ENCODE assay signal across 7 cellular contexts in the genomic region with DNA sequence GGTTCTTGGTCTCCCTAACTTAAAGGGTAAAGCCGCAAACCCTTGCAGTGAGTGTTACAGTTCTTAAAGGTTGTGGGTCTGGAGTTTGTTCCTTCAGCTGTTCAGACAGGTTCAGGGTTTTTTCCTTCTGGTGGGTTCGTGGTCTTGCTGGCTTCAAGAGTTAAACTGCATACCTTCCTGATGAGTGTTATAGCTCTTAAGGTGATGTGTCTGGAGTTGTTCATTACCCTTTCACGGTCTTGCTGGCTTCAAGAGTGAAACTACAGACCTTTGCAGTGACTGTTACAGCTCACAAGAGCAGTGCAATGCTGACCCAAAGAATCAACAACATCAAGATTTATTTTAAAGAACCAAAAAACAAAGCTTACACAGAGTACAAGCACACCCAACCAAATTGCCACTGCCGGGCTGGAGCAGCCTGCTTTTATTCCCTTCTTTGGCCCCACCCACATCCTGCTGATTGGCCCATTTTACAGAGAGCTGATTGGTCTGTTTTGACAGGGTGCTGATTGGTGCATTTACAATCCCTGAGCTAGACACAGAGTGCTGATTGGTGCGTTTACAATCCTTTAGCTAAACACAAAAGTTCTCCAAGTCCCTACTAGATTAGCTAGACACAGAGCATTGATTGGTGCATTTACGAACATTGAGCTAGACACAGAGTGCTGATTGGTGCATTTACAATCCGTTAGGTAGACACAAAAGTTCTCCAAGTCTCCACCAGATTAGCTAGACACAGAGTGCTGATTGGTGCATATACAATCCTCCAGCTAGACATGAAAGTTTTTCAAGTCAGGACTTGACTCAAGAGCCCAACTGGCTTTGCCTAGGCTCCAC.
A peak's percentile ranks its signal among the peaks of the same experiment; 100 is the strongest.
DNase-seq lines count a peak whose midpoint lies in the region; ATAC-seq, FAIRE-seq and TF ChIP-seq lines count a peak whose summit lies in the region.
"Not testable (repeated sequence)": the region's sequence is repeated elsewhere in the genome, so short reads cannot be mapped to it uniquely, and the experiment has no call there.

No MANE protein-coding gene starts in this region.

- not testable (repeated sequence) for H3K4me3 Mint-ChIP-seq in WTC11; activated naive CD8-positive, alpha-beta T cell treated with anti-CD3 and anti-CD28 coated beads, Interleukin-2, amount 50 U/mL, for 24 hours

- TF ChIP-seq CTCF in DND-41 (IDR thresholded peaks at IDR 0.05; ENCODE audit: borderline replicate concordance, extremely low read depth, low read length, poor library complexity, severe bottlenecking); WTC11 (IDR thresholded peaks at IDR 0.05); kidney epithelial cell (IDR thresholded peaks at IDR 0.05; ENCODE audit: insufficient read depth, low read length, poor library complexity, severe bottlenecking): not testable (repeated sequence)
- peak in 1 of 3 experiments; percentile 35; a peak in 2 of 4 replicates for TF ChIP-seq CTCF in H1 (IDR thresholded peaks at IDR 0.05; ENCODE audit: control extremely low read depth in 1 of 3, insufficient read depth in 1 of 3, low read depth in 1 of 3, low read length in 3 of 3)

- not testable (repeated sequence) for H3K4me1 ChIP-seq in DND-41 (ENCODE audit: insufficient read depth, low read length); H1 (replicated peaks in 1 of 4; ENCODE audit: control insufficient read depth in 3 of 4, insufficient read depth in 4 of 4, low read length in 3 of 4)

- not testable (repeated sequence) for H3K79me1 ChIP-seq in H1 (ENCODE audit: low read depth, low read length)

- H3K4ac ChIP-seq in H1 (replicated peaks; ENCODE audit: insufficient read length, low read depth, low read length) = not testable (repeated sequence)

- H4K8ac ChIP-seq in H1 (ENCODE audit: extremely low read depth, insufficient read depth, low read length) = not testable (repeated sequence)

- H3K27ac Mint-ChIP-seq in WTC11 = not testable (repeated sequence)
- H3K27ac Mint-ChIP-seq in activated naive CD8-positive, alpha-beta T cell treated with anti-CD3 and anti-CD28 coated beads, Interleukin-2, amount 50 U/mL, for 24 hours = peak overlapping the region; percentile 72

- DNase-seq in DND-41; WTC11 (ENCODE audit: low spot score); H1 (ENCODE audit: low read depth in 1 of 2, low spot score in 2 of 2): not testable (repeated sequence)
- DNase-seq in M059J (ENCODE audit: low read depth) (peak; percentile 96), kidney epithelial cell (ENCODE audit: low read depth) (peak; percentile 95), renal cortical epithelial cell (ENCODE audit: low read depth) (peak; percentile 99)
- peak; percentile 15 for DNase-seq in activated naive CD8-positive, alpha-beta T cell treated with anti-CD3 and anti-CD28 coated beads, Interleukin-2, amount 50 U/mL, for 24 hours

- H3K4me2 ChIP-seq in DND-41 (ENCODE audit: insufficient read depth, low read length); H1 (ENCODE audit: insufficient read depth in 1 of 2, low read depth in 2 of 2, low read length in 2 of 2): not testable (repeated sequence)

- not testable (repeated sequence) for H2AFZ ChIP-seq in DND-41 (ENCODE audit: low read depth, low read length); H1 (ENCODE audit: low read length)

- not testable (repeated sequence) for H3K23me2 ChIP-seq in H1 (ENCODE audit: low read depth, low read length)

- not testable (repeated sequence) for TF ChIP-seq POLR2A in H1 (IDR thresholded peaks at IDR 0.05; ENCODE audit: control extremely low read depth in 1 of 2, low read depth in 2 of 2, low read length in 2 of 2)

- H2BK12ac ChIP-seq in H1 (ENCODE audit: low read depth, low read length) = not testable (repeated sequence)

- H3K79me2 ChIP-seq in DND-41 (ENCODE audit: insufficient read depth, low read length); H1 (ENCODE audit: control insufficient read depth in 1 of 2, insufficient read depth in 2 of 2, low read length in 2 of 2): not testable (repeated sequence)

- not testable (repeated sequence) for TF ChIP-seq EP300 in H1 (IDR thresholded peaks at IDR 0.05; ENCODE audit: borderline replicate concordance in 1 of 2, low read depth in 2 of 2, low read length in 2 of 2)

- H2BK20ac ChIP-seq in H1 (ENCODE audit: low read length) = peak overlapping the region; percentile 13; the same call in 1 of the 2 replicates

- H2BK120ac ChIP-seq in H1 (replicated peaks; ENCODE audit: low read depth, low read length) = not testable (repeated sequence)

- H3K56ac ChIP-seq in H1 (replicated peaks; ENCODE audit: insufficient read length, low read depth, low read length) = not testable (repeated sequence)

- not testable (repeated sequence) for H2AK5ac ChIP-seq in H1 (ENCODE audit: low read depth, low read length)

- FAIRE-seq in H1 (lab: Jason Lieb, UNC) = not testable (repeated sequence)

- H3K36me3 ChIP-seq in DND-41 (ENCODE audit: insufficient read depth, low read length); H1 (ENCODE audit: control insufficient read depth in 2 of 4, insufficient read depth in 4 of 4, low read length in 3 of 4); kidney epithelial cell (ENCODE audit: control insufficient read depth, insufficient read depth, low read length): not testable (repeated sequence)

- H3K27me3 ChIP-seq in DND-41 (ENCODE audit: insufficient read depth, low read length, poor library complexity); H1 (replicated peaks in 1 of 4; ENCODE audit: control insufficient read depth in 3 of 4, extremely low read depth in 1 of 4, insufficient read depth in 3 of 4, low read length in 3 of 4); kidney epithelial cell (ENCODE audit: control insufficient read depth, insufficient read depth, low read length): not testable (repeated sequence)

- H4K91ac ChIP-seq in H1 (replicated peaks; ENCODE audit: insufficient read length, low read length) = not testable (repeated sequence)

- H3K14ac ChIP-seq in H1 (ENCODE audit: insufficient read length) = not testable (repeated sequence)

- peaks cover 16% of the 10 kb centered on the region for H3K36me3 Mint-ChIP-seq in WTC11
- H3K36me3 Mint-ChIP-seq in activated naive CD8-positive, alpha-beta T cell treated with anti-CD3 and anti-CD28 coated beads, Interleukin-2, amount 50 U/mL, for 24 hours (ENCODE audit: low read depth) = not testable (repeated sequence)

- H3K4me3 ChIP-seq in DND-41 (ENCODE audit: low read depth in 1 of 2, low read length in 2 of 2); H1 (ENCODE audit: extremely low read depth in 1 of 4, insufficient read depth in 2 of 4, low read depth in 3 of 4, low read length in 4 of 4); kidney epithelial cell (ENCODE audit: low read depth, low read length): not testable (repeated sequence)

- CTCF ChIA-PET in WTC11 (lab: Charles Lee) (interaction anchor here (0.6 to 0.7 kb wide), 2 partner anchors 80 to 447 kb away, joined by 3 to 4 read pairs; no protein-coding TSS in a partner anchor), H1 (lab: Charles Lee; ENCODE audit: partially characterized antibody) (interaction anchor here (0.8 to 2.0 kb wide), 11 partner anchors 9 to 349 kb away, joined by 3 to 7 read pairs (median 4); a partner anchor contains a TSS)

- ATAC-seq in DND-41 (ENCODE audit: insufficient read depth, low read depth) = peak; percentile 31; the same call in 1 of the 3 replicates
- not testable (repeated sequence) for ATAC-seq in WTC11
- peak; percentile 81 for ATAC-seq in activated naive CD8-positive, alpha-beta T cell treated with anti-CD3 and anti-CD28 coated beads, Interleukin-2, amount 50 U/mL, for 24 hours

- not testable (repeated sequence) for H3K4me1 Mint-ChIP-seq in WTC11
- peaks cover 50% of the 10 kb centered on the region for H3K4me1 Mint-ChIP-seq in activated naive CD8-positive, alpha-beta T cell treated with anti-CD3 and anti-CD28 coated beads, Interleukin-2, amount 50 U/mL, for 24 hours

- not testable (repeated sequence) for H3K27me3 Mint-ChIP-seq in WTC11 (ENCODE audit: low read depth); activated naive CD8-positive, alpha-beta T cell treated with anti-CD3 and anti-CD28 coated beads, Interleukin-2, amount 50 U/mL, for 24 hours

- not testable (repeated sequence) for H3K18ac ChIP-seq in H1 (ENCODE audit: extremely low read depth, low read length)

- H3K27ac ChIP-seq in DND-41 (ENCODE audit: low read length); H1 (ENCODE audit: low read depth, low read length): not testable (repeated sequence)

- WGBS in H1 (ENCODE audit: extremely low coverage in 1 of 2, insufficient coverage in 1 of 2, insufficient read length in 1 of 2, insufficient replicate concordance in 2 of 2, low coverage in 1 of 2, low lambda C conversion rate in 2 of 2, missing lambda C conversion rate in 1 of 2), 2 experiments = 87% methylated on average over 7 of the region's 7 CpGs; no CpG with 5 or more reads in 1 of the 2 experiments

- not testable (repeated sequence) for TF ChIP-seq RAD21 in H1 (IDR thresholded peaks at IDR 0.05 in 1 of 2, conservative IDR thresholded peaks at IDR 0.05 in 1 of 2; ENCODE audit: low read depth in 2 of 2, low read length in 2 of 2)

- not testable (repeated sequence) for H2BK15ac ChIP-seq in H1 (ENCODE audit: low read length)

- H3K9me3 Mint-ChIP-seq in WTC11 = peaks cover 18% of the 10 kb centered on the region
- H3K9me3 Mint-ChIP-seq in activated naive CD8-positive, alpha-beta T cell treated with anti-CD3 and anti-CD28 coated beads, Interleukin-2, amount 50 U/mL, for 24 hours = not testable (repeated sequence)

- not testable (repeated sequence) for H3K23ac ChIP-seq in H1 (ENCODE audit: insufficient read length)

- H3K9me3 ChIP-seq in DND-41 (ENCODE audit: insufficient read depth, low read length, severe bottlenecking); H1 (ENCODE audit: insufficient read depth in 2 of 2, low read depth in 1 of 2, low read length in 1 of 2): not testable (repeated sequence)

- not testable (repeated sequence) for H2BK5ac ChIP-seq in H1 (ENCODE audit: low read depth, low read length)

- H4K20me1 ChIP-seq in DND-41 (ENCODE audit: insufficient read depth, low read length); H1 (replicated peaks in 1 of 2; ENCODE audit: control insufficient read depth in 1 of 2, insufficient read depth in 2 of 2, low read length in 2 of 2): not testable (repeated sequence)

- POLR2A ChIA-PET in WTC11 (lab: Charles Lee) (interaction anchor here (0.7 kb wide), 1 partner anchor 17 kb away, joined by 3 read pairs; no protein-coding TSS in a partner anchor), H1 (lab: Charles Lee; ENCODE audit: partially characterized antibody) (interaction anchor here (0.6 to 0.8 kb wide), 3 partner anchors 8 to 84 kb away, joined by 3 read pairs; no protein-coding TSS in a partner anchor)

- H3K9ac ChIP-seq in DND-41 (ENCODE audit: low read depth, low read length); H1 (replicated peaks in 1 of 4; ENCODE audit: extremely low read depth in 1 of 4, low read depth in 3 of 4, low read length in 3 of 4): not testable (repeated sequence)

- H4K5ac ChIP-seq in H1 (ENCODE audit: insufficient read length, low read depth, low read length) = not testable (repeated sequence)
